ENCODE assay signal across 9 cellular contexts in the genomic region with DNA sequence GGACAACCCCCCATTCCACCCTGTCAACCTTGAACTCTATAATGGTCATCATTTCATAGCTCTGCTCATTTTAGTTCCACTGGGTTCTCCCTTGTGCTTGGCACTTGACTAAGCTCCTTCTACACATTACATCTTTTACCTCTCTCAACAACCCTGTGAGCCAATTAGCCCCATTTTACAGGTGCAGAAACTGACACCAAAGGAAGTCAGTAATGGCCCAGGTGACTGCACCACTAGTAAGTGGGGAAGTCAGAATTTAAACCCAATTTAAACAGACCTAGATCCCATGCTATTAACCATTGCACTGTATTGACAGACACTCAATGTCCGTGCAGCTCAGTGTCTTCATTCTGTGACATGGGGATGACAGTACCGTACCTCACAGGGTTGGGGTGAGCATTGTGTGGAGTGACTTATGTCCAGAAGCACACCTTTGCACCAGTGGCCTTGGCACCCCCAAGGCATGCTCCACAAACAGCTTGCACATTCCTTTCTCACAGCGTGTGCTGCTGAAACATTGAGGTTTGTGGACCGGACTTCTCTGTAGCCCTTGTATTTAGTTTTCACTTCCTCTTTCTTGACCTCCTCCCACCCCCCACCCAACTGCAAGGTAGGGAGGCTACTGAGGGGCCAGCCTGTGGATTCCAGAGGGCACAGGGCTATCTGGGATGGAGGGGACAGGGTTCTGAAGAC. TPM values are rescaled to one million over a fixed set of nuclear protein-coding genes. Genes with fewer than 3 reads are reported as not detected.
DNase-seq lines count a peak whose midpoint lies in the region; ATAC-seq and TF ChIP-seq lines count a peak whose summit lies in the region.
"Had no signal": no experiment of that assay in that cellular context is flagged by ENCODE, and none has a peak within 500 bp of the region (broad histone marks: within the 10 kb centered on the region; RNA-seq: fewer than 3 reads in every experiment).

No MANE protein-coding gene starts in this region.

- H2AFZ ChIP-seq in osteoblast (ENCODE audit: low read length), result no peak overlapping the region

- H3K27me3 ChIP-seq in osteoblast (ENCODE audit: insufficient read depth, low read length), result no peaks in the 10 kb centered on the region
- H3K27me3 ChIP-seq in WERI-Rb-1 (ENCODE audit: insufficient read depth, low read depth, severe bottlenecking), result no peaks in the 10 kb centered on the region

- peak; percentile 17 for DNase-seq in activated CD4-positive, CD25-positive, alpha-beta regulatory T cell treated with anti-CD3 and anti-CD28 coated beads, Interleukin-2, amount 50 U/mL, for 72 hours
- peak; percentile 82 for DNase-seq in SKM-1 treated with dmso at 0.1 percent for 144 hours (lab: John Stamatoyannopoulos, UW; ENCODE audit: unreplicated experiment)
- DNase-seq in osteoblast (ENCODE audit: insufficient read length, low spot score, missing footprints), result no peak
- DNase-seq in WERI-Rb-1, result no peak

- TF ChIP-seq CTCF in osteoblast (IDR thresholded peaks at IDR 0.05; ENCODE audit: extremely low read depth, low read depth, low read length) (no peak), WERI-Rb-1 (IDR thresholded peaks at IDR 0.05; ENCODE audit: low read depth, low read length) (no peak)

- H3K27ac ChIP-seq in osteoblast (ENCODE audit: low read depth, low read length) (peak overlapping the region; percentile 42), WERI-Rb-1 (no peak overlapping the region)
- H3K27ac ChIP-seq: A549 had no signal

- no peak overlapping the region for H3K4me2 ChIP-seq in osteoblast (ENCODE audit: insufficient read depth, low read length)
- H3K4me2 ChIP-seq: A549 had no signal

- no peaks in the 10 kb centered on the region for H3K9me3 ChIP-seq in osteoblast (ENCODE audit: low read depth, low read length)
- no peaks in the 10 kb centered on the region for H3K9me3 ChIP-seq in WERI-Rb-1 (ENCODE audit: severe bottlenecking)
- H3K9me3 ChIP-seq: A549 had no signal

- no peak overlapping the region for H3K4me3 ChIP-seq in osteoblast (ENCODE audit: insufficient read depth, low read length)
- no peak overlapping the region for H3K4me3 ChIP-seq in WERI-Rb-1 (ENCODE audit: low read depth, low read length)
- H3K4me3 ChIP-seq: A549 had no signal

- no peak for ATAC-seq in activated CD4-positive, CD25-positive, alpha-beta regulatory T cell treated with anti-CD3 and anti-CD28 coated beads, Interleukin-2, amount 50 U/mL, for 24 hours
- ATAC-seq in HG02938 (IDR thresholded peaks at IDR 0.05; ENCODE audit: unreplicated experiment) (peak; percentile 30), GM18519 (IDR thresholded peaks at IDR 0.05; ENCODE audit: low FRiP score, unreplicated experiment) (no peak), GM21619 (IDR thresholded peaks at IDR 0.05; ENCODE audit: unreplicated experiment) (no peak)
- ATAC-seq: A549 had no signal

- no peaks in the 10 kb centered on the region for H3K36me3 ChIP-seq in osteoblast (ENCODE audit: insufficient read depth, low read length)
- no peaks in the 10 kb centered on the region for H3K36me3 ChIP-seq in WERI-Rb-1

- H4K20me1 ChIP-seq in osteoblast (ENCODE audit: insufficient read depth, low read length), result no peaks in the 10 kb centered on the region

- H3K4me1 ChIP-seq in osteoblast (ENCODE audit: insufficient read depth, low read length), result peaks cover 76% of the 10 kb centered on the region

- no peaks in the 10 kb centered on the region for H3K79me2 ChIP-seq in osteoblast (ENCODE audit: insufficient read depth, low read length)

RNA-seq across cellular contexts. Expression of gene IRF1, which starts 23.1 kb away (rescaled TPM):
- total RNA-seq in osteoblast, result 19.7 and 22.1 TPM in 2 replicates

Comparison
In these comparisons a context has a peak if more than half of its experiments do, and no peak if none do; other contexts are left out.
1. DNase-seq: peak in activated CD4-positive, CD25-positive, alpha-beta regulatory T cell treated with anti-CD3 and anti-CD28 coated beads, Interleukin-2, amount 50 U/mL, for 72 hours (single experiment) and SKM-1 treated with dmso at 0.1 percent for 144 hours (single experiment); none in osteoblast (single experiment) and WERI-Rb-1 (single experiment).